Comparison of ENCODE assay signal across 15 cellular contexts in the genomic region with DNA sequence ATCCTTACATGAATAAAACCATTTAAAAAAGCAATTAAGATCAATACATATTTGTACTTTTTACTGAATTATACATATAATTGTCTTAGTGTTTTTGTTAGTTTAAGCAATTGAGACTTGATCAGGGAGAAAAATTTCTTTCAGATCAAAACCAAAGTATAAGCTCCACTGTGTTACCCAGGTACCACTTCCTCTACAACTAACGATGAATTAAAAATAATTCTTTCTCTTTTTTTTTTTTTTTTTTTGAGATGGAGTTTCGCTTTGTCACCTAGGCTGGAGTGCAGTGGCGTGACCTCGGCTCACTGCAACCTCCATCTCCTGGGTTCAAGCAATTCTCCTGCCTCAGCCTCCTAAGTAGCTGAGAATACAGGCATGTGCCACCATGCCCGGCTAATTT.
DNase-seq lines count a peak whose midpoint lies in the region; ATAC-seq, FAIRE-seq and TF ChIP-seq lines count a peak whose summit lies in the region.
"Had no signal": no experiment of that assay in that cellular context is flagged by ENCODE, and none has a peak within 500 bp of the region (broad histone marks: within the 10 kb centered on the region; RNA-seq: fewer than 3 reads in every experiment).

No MANE protein-coding gene starts in this region.

- POLR2A ChIA-PET in HEK293T (lab: Yijun Ruan, JAX) = no interaction called here

- no peaks in the 10 kb centered on the region for H3K27me3 Mint-ChIP-seq in activated naive CD4-positive, alpha-beta T cell treated with anti-CD3 and anti-CD28 coated beads, Interleukin-2, amount 50 U/mL, for 24 hours
- H3K27me3 Mint-ChIP-seq in activated naive CD4-positive, alpha-beta T cell treated with anti-CD3 and anti-CD28 coated beads, Interleukin-2, amount 10 ng/mL, durations not matched to agents 7 days and 5 days = no peaks in the 10 kb centered on the region
- H3K27me3 Mint-ChIP-seq in T-helper 2 cell treated with Interferon-gamma antibody and Interleukin-4, amounts not matched to agents 5 μg/mL and 100 μg/mL, for 36 hours (ENCODE audit: low read depth) = no peaks in the 10 kb centered on the region
- H3K27me3 Mint-ChIP-seq in memory B cell = no peaks in the 10 kb centered on the region

- peak overlapping the region; percentile 44 for H3K4me3 Mint-ChIP-seq in activated naive CD4-positive, alpha-beta T cell treated with anti-CD3 and anti-CD28 coated beads, Interleukin-2, amount 50 U/mL, for 24 hours
- no peak overlapping the region for H3K4me3 Mint-ChIP-seq in activated naive CD4-positive, alpha-beta T cell treated with anti-CD3 and anti-CD28 coated beads, Interleukin-2, amount 10 ng/mL, durations not matched to agents 7 days and 5 days
- H3K4me3 Mint-ChIP-seq in T-helper 2 cell treated with Interferon-gamma antibody and Interleukin-4, amounts not matched to agents 5 μg/mL and 100 μg/mL, for 36 hours = peak overlapping the region; percentile 5
- H3K4me3 Mint-ChIP-seq in memory B cell = no peak overlapping the region

- H3K27ac Mint-ChIP-seq in activated naive CD4-positive, alpha-beta T cell treated with anti-CD3 and anti-CD28 coated beads, Interleukin-2, amount 50 U/mL, for 24 hours = no peak overlapping the region
- no peak overlapping the region for H3K27ac Mint-ChIP-seq in activated naive CD4-positive, alpha-beta T cell treated with anti-CD3 and anti-CD28 coated beads, Interleukin-2, amount 10 ng/mL, durations not matched to agents 7 days and 5 days
- H3K27ac Mint-ChIP-seq in T-helper 2 cell treated with Interferon-gamma antibody and Interleukin-4, amounts not matched to agents 5 μg/mL and 100 μg/mL, for 36 hours = no peak overlapping the region
- H3K27ac Mint-ChIP-seq in memory B cell = no peak overlapping the region

- peaks cover 36% of the 10 kb centered on the region for H3K4me1 Mint-ChIP-seq in activated naive CD4-positive, alpha-beta T cell treated with anti-CD3 and anti-CD28 coated beads, Interleukin-2, amount 50 U/mL, for 24 hours
- peaks cover 28% of the 10 kb centered on the region for H3K4me1 Mint-ChIP-seq in activated naive CD4-positive, alpha-beta T cell treated with anti-CD3 and anti-CD28 coated beads, Interleukin-2, amount 10 ng/mL, durations not matched to agents 7 days and 5 days
- peaks cover 11% of the 10 kb centered on the region for H3K4me1 Mint-ChIP-seq in T-helper 2 cell treated with Interferon-gamma antibody and Interleukin-4, amounts not matched to agents 5 μg/mL and 100 μg/mL, for 36 hours (ENCODE audit: low read depth)
- peaks cover 2% of the 10 kb centered on the region for H3K4me1 Mint-ChIP-seq in memory B cell

- CTCF ChIA-PET in activated naive CD4-positive, alpha-beta T cell treated with anti-CD3 and anti-CD28 coated beads, Interleukin-2, amount 10 ng/mL, durations not matched to agents 7 days and 5 days (lab: Charles Lee) = interaction anchor here (0.6 to 1.0 kb wide), 3 partner anchors 22 to 246 kb away, joined by 3 to 5 read pairs (median 4); no protein-coding TSS in a partner anchor
- CTCF ChIA-PET in HEK293T (lab: Yijun Ruan, JAX) = no interaction called here

- no peaks in the 10 kb centered on the region for H3K9me3 Mint-ChIP-seq in activated naive CD4-positive, alpha-beta T cell treated with anti-CD3 and anti-CD28 coated beads, Interleukin-2, amount 50 U/mL, for 24 hours
- no peaks in the 10 kb centered on the region for H3K9me3 Mint-ChIP-seq in activated naive CD4-positive, alpha-beta T cell treated with anti-CD3 and anti-CD28 coated beads, Interleukin-2, amount 10 ng/mL, durations not matched to agents 7 days and 5 days
- no peaks in the 10 kb centered on the region for H3K9me3 Mint-ChIP-seq in T-helper 2 cell treated with Interferon-gamma antibody and Interleukin-4, amounts not matched to agents 5 μg/mL and 100 μg/mL, for 36 hours
- H3K9me3 Mint-ChIP-seq in memory B cell = no peaks in the 10 kb centered on the region

- ATAC-seq in memory B cell (ENCODE audit: low read depth) = peak; percentile 60

- DNase-seq in activated naive CD4-positive, alpha-beta T cell treated with anti-CD3 and anti-CD28 coated beads, Interleukin-2, amount 10 ng/mL, durations not matched to agents 7 days and 5 days = no peak
- no peak for DNase-seq in T-helper 2 cell treated with Interferon-gamma antibody and Interleukin-4, amounts not matched to agents 5 μg/mL and 100 μg/mL, for 36 hours (ENCODE audit: low spot score)
- DNase-seq in memory B cell (ENCODE audit: low spot score in 2 of 2) (no peak), Kasumi-1 (lab: John Stamatoyannopoulos, UW) (no peak), HuH-7.5 (ENCODE audit: low spot score) (no peak), HEK293T (ENCODE audit: extremely low spot score) (no peak)
- DNase-seq: BE2C, COR-L47, DMS153, MG63, NCI-H1105, NCI-H1694 treated with DMSO at 0.1 percent for 48 hours, NCI-H345 had no signal

- H3K36me3 Mint-ChIP-seq in activated naive CD4-positive, alpha-beta T cell treated with anti-CD3 and anti-CD28 coated beads, Interleukin-2, amount 50 U/mL, for 24 hours = no peaks in the 10 kb centered on the region
- H3K36me3 Mint-ChIP-seq in activated naive CD4-positive, alpha-beta T cell treated with anti-CD3 and anti-CD28 coated beads, Interleukin-2, amount 10 ng/mL, durations not matched to agents 7 days and 5 days = no peaks in the 10 kb centered on the region
- H3K36me3 Mint-ChIP-seq in T-helper 2 cell treated with Interferon-gamma antibody and Interleukin-4, amounts not matched to agents 5 μg/mL and 100 μg/mL, for 36 hours (ENCODE audit: low read depth) = no peaks in the 10 kb centered on the region
- no peaks in the 10 kb centered on the region for H3K36me3 Mint-ChIP-seq in memory B cell

- peak; percentile 61 for FAIRE-seq in G401.6 (lab: Jason Lieb, UNC)

TF ChIP-seq in HEK293T, 16 proteins besides CTCF, POLR2A, EP300 and RAD21:
- TF ChIP-seq ELF4 (IDR thresholded peaks at IDR 0.05) (no peak), ZNF384 (IDR thresholded peaks at IDR 0.05) (no peak), LEF1 (IDR thresholded peaks at IDR 0.05; ENCODE audit: borderline replicate concordance) (no peak), FOXA1 (IDR thresholded peaks at IDR 0.05) (no peak), SP1 (IDR thresholded peaks at IDR 0.05) (no peak), CTBP1 (IDR thresholded peaks at IDR 0.05; ENCODE audit: borderline replicate concordance) (no peak), ARNT (IDR thresholded peaks at IDR 0.05) (no peak), NFRKB (IDR thresholded peaks at IDR 0.05) (no peak), TARDBP (IDR thresholded peaks at IDR 0.05) (no peak), FOXK2 (IDR thresholded peaks at IDR 0.05) (no peak), FOXM1 (IDR thresholded peaks at IDR 0.05; ENCODE audit: borderline replicate concordance) (no peak), SUZ12 (IDR thresholded peaks at IDR 0.05) (no peak)
- TF ChIP-seq, protein P1, sequence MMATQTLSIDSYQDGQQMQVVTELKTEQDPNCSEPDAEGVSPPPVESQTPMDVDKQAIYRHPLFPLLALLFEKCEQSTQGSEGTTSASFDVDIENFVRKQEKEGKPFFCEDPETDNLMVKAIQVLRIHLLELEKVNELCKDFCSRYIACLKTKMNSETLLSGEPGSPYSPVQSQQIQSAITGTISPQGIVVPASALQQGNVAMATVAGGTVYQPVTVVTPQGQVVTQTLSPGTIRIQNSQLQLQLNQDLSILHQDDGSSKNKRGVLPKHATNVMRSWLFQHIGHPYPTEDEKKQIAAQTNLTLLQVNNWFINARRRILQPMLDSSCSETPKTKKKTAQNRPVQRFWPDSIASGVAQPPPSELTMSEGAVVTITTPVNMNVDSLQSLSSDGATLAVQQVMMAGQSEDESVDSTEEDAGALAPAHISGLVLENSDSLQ (IDR thresholded peaks at IDR 0.05) = no peak
TF ChIP-seq in HEK293T: peak in this region for 0.

Comparison
In these comparisons a context has a peak if more than half of its experiments do, and no peak if none do; other contexts are left out.
1. H3K4me3 Mint-ChIP-seq: peak in activated naive CD4-positive, alpha-beta T cell treated with anti-CD3 and anti-CD28 coated beads, Interleukin-2, amount 50 U/mL, for 24 hours (single experiment) and T-helper 2 cell treated with Interferon-gamma antibody and Interleukin-4, amounts not matched to agents 5 μg/mL and 100 μg/mL, for 36 hours (single experiment); none in activated naive CD4-positive, alpha-beta T cell treated with anti-CD3 and anti-CD28 coated beads, Interleukin-2, amount 10 ng/mL, durations not matched to agents 7 days and 5 days (single experiment) and memory B cell (single experiment).